Comparison of ENCODE assay signal across 11 cellular contexts in the genomic region with DNA sequence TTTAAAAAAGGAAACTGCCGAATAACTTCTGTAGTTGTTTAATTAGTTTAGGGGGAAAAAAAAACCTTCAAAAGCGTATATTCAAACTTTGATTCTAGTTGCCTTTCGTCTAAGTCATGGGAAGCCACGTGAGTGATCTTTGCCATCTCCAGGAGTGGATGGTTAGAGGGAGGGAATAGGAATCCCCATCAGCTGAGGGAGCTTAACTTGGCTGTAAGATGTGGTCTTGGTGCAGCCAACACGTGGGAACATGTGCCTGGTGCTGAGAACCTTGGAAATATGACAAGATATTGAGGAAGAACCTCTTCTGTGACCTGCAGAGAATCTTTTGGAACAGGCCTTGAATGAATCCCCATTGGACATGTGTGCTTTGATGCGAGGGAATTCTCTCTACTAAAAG. TPM values are rescaled to one million over a fixed set of nuclear protein-coding genes. Genes with fewer than 3 reads are reported as not detected.
DNase-seq lines count a peak whose midpoint lies in the region; ATAC-seq and TF ChIP-seq lines count a peak whose summit lies in the region.
"Had no signal": no experiment of that assay in that cellular context is flagged by ENCODE, and none has a peak within 500 bp of the region (broad histone marks: within the 10 kb centered on the region; RNA-seq: fewer than 3 reads in every experiment).

No MANE protein-coding gene starts in this region.

- TF ChIP-seq POLR2A in vagina (IDR thresholded peaks at IDR 0.05), result no peak

- ATAC-seq in activated naive CD8-positive, alpha-beta T cell treated with anti-CD3 and anti-CD28 coated beads, Interleukin-2, amount 10 ng/mL, durations not matched to agents 7 days and 5 days (ENCODE audit: low read depth), result no peak
- ATAC-seq in naive thymus-derived CD8-positive, alpha-beta T cell, result no peak
- ATAC-seq in activated T-cell treated with anti-CD3 and anti-CD28 coated beads, Interleukin-2, amount 50 U/mL, for 4 hours, result no peak

- no peak for DNase-seq in activated naive CD8-positive, alpha-beta T cell treated with anti-CD3 and anti-CD28 coated beads, Interleukin-2, amount 10 ng/mL, durations not matched to agents 7 days and 5 days
- DNase-seq in activated naive CD8-positive, alpha-beta T cell treated with anti-CD3 and anti-CD28 coated beads for 36 hours, result no peak
- DNase-seq in epidermal melanocyte (ENCODE audit: insufficient read length, low spot score) (peak; percentile 37), vagina (ENCODE audit: extremely low spot score in 2 of 2) (no peak), NCI-H2029 (lab: John Stamatoyannopoulos, UW) (no peak)
- no peak for DNase-seq in naive thymus-derived CD8-positive, alpha-beta T cell
- DNase-seq in activated CD4-positive, alpha-beta T cell treated with anti-CD3 and anti-CD28 coated beads, Interleukin-2, amount 50 U/mL, for 1 hour, result no peak
- DNase-seq in activated T-cell treated with anti-CD3 and anti-CD28 coated beads, Interleukin-2, amount 50 U/mL, for 4 hours, result no peak
- DNase-seq: activated CD4-positive, CD25-positive, alpha-beta regulatory T cell; NCI-H1694 treated with DMSO at 0.1 percent for 48 hours had no signal

- H3K27ac Mint-ChIP-seq in activated naive CD8-positive, alpha-beta T cell treated with anti-CD3 and anti-CD28 coated beads, Interleukin-2, amount 10 ng/mL, durations not matched to agents 7 days and 5 days, result no peak overlapping the region
- H3K27ac Mint-ChIP-seq in activated naive CD8-positive, alpha-beta T cell treated with anti-CD3 and anti-CD28 coated beads for 36 hours, result no peak overlapping the region
- peak overlapping the region in 1 of 10 donors; percentile 83 for H3K27ac Mint-ChIP-seq in naive thymus-derived CD8-positive, alpha-beta T cell

- intact Hi-C loops in vagina (cut with DNase I), result loop anchor here (5.0 kb wide), 1 partner anchor 38 kb away; no protein-coding TSS in a partner anchor

- POLR2A ChIA-PET in activated naive CD8-positive, alpha-beta T cell treated with anti-CD3 and anti-CD28 coated beads, Interleukin-2, amount 10 ng/mL, durations not matched to agents 7 days and 5 days (lab: Charles Lee), result interaction anchor here (1.1 kb wide), 1 partner anchor 200 kb away, joined by 3 read pairs; no protein-coding TSS in a partner anchor
- POLR2A ChIA-PET in naive thymus-derived CD8-positive, alpha-beta T cell (lab: Charles Lee), result no interaction called here

- peak overlapping the region; percentile 31 for H3K4me3 Mint-ChIP-seq in activated naive CD8-positive, alpha-beta T cell treated with anti-CD3 and anti-CD28 coated beads, Interleukin-2, amount 10 ng/mL, durations not matched to agents 7 days and 5 days
- H3K4me3 Mint-ChIP-seq in activated naive CD8-positive, alpha-beta T cell treated with anti-CD3 and anti-CD28 coated beads for 36 hours, result no peak overlapping the region
- peak overlapping the region in 8 of 10 donors; percentile 54 to 84 (median 76) for H3K4me3 Mint-ChIP-seq in naive thymus-derived CD8-positive, alpha-beta T cell
- H3K4me3 Mint-ChIP-seq in activated T-cell treated with anti-CD3 and anti-CD28 coated beads, Interleukin-2, amount 50 U/mL, for 4 hours, result no peak overlapping the region

- peak overlapping the region in 1 of 2 donors; percentile 91 for H3K4me3 ChIP-seq in vagina

- H3K36me3 Mint-ChIP-seq in activated naive CD8-positive, alpha-beta T cell treated with anti-CD3 and anti-CD28 coated beads, Interleukin-2, amount 10 ng/mL, durations not matched to agents 7 days and 5 days, result no peaks in the 10 kb centered on the region
- H3K36me3 Mint-ChIP-seq in activated naive CD8-positive, alpha-beta T cell treated with anti-CD3 and anti-CD28 coated beads for 36 hours, result no peaks in the 10 kb centered on the region
- H3K36me3 Mint-ChIP-seq in naive thymus-derived CD8-positive, alpha-beta T cell, result no peaks in the 10 kb centered on the region
- no peaks in the 10 kb centered on the region for H3K36me3 Mint-ChIP-seq in activated T-cell treated with anti-CD3 and anti-CD28 coated beads, Interleukin-2, amount 50 U/mL, for 4 hours (ENCODE audit: insufficient read depth)

- H3K27me3 Mint-ChIP-seq in activated naive CD8-positive, alpha-beta T cell treated with anti-CD3 and anti-CD28 coated beads, Interleukin-2, amount 10 ng/mL, durations not matched to agents 7 days and 5 days, result peaks cover 50% of the 10 kb centered on the region
- peaks cover 69% of the 10 kb centered on the region for H3K27me3 Mint-ChIP-seq in activated naive CD8-positive, alpha-beta T cell treated with anti-CD3 and anti-CD28 coated beads for 36 hours
- peaks cover 34 to 68% (median 42%) of the 10 kb centered on the region in 5 donors for H3K27me3 Mint-ChIP-seq in naive thymus-derived CD8-positive, alpha-beta T cell
- peaks cover 39% of the 10 kb centered on the region for H3K27me3 Mint-ChIP-seq in activated T-cell treated with anti-CD3 and anti-CD28 coated beads, Interleukin-2, amount 50 U/mL, for 4 hours (ENCODE audit: low read depth)

- peaks cover 39% of the 10 kb centered on the region for H3K4me1 ChIP-seq in vagina

- TF ChIP-seq CTCF in vagina (IDR thresholded peaks at IDR 0.05), result no peak

- H3K9me3 Mint-ChIP-seq in activated naive CD8-positive, alpha-beta T cell treated with anti-CD3 and anti-CD28 coated beads, Interleukin-2, amount 10 ng/mL, durations not matched to agents 7 days and 5 days, result no peaks in the 10 kb centered on the region
- no peaks in the 10 kb centered on the region for H3K9me3 Mint-ChIP-seq in activated naive CD8-positive, alpha-beta T cell treated with anti-CD3 and anti-CD28 coated beads for 36 hours
- no peaks in the 10 kb centered on the region for H3K9me3 Mint-ChIP-seq in naive thymus-derived CD8-positive, alpha-beta T cell
- no peaks in the 10 kb centered on the region for H3K9me3 Mint-ChIP-seq in activated T-cell treated with anti-CD3 and anti-CD28 coated beads, Interleukin-2, amount 50 U/mL, for 4 hours

- no peaks in the 10 kb centered on the region for H3K9me3 ChIP-seq in vagina
- H3K9me3 ChIP-seq: thyroid gland had no signal

- H3K4me1 Mint-ChIP-seq in activated naive CD8-positive, alpha-beta T cell treated with anti-CD3 and anti-CD28 coated beads, Interleukin-2, amount 10 ng/mL, durations not matched to agents 7 days and 5 days, result peaks cover 9% of the 10 kb centered on the region
- peaks cover 5% of the 10 kb centered on the region for H3K4me1 Mint-ChIP-seq in activated naive CD8-positive, alpha-beta T cell treated with anti-CD3 and anti-CD28 coated beads for 36 hours
- peaks cover 4 to 11% (median 9%) of the 10 kb centered on the region in 4 donors for H3K4me1 Mint-ChIP-seq in naive thymus-derived CD8-positive, alpha-beta T cell
- H3K4me1 Mint-ChIP-seq in activated T-cell treated with anti-CD3 and anti-CD28 coated beads, Interleukin-2, amount 50 U/mL, for 4 hours (ENCODE audit: low read depth), result peaks cover 7% of the 10 kb centered on the region

- no peaks in the 10 kb centered on the region for H3K36me3 ChIP-seq in vagina
- H3K36me3 ChIP-seq: thyroid gland had no signal

- peak overlapping the region; percentile 98 for H3K27ac ChIP-seq in vagina

- no peaks in the 10 kb centered on the region for H3K27me3 ChIP-seq in vagina
- H3K27me3 ChIP-seq: thyroid gland had no signal

RNA-seq across cellular contexts. Expression of gene BACE2, which starts 1.7 kb away (rescaled TPM):
- 1 to 10 TPM; 5.1 to 5.2 TPM for total RNA-seq in activated naive CD8-positive, alpha-beta T cell treated with anti-CD3 and anti-CD28 coated beads, Interleukin-2, amount 10 ng/mL, durations not matched to agents 7 days and 5 days
- 1 to 10 TPM; 1.8 to 2.0 TPM for total RNA-seq in activated naive CD8-positive, alpha-beta T cell treated with anti-CD3 and anti-CD28 coated beads for 36 hours
- 1 to 10 TPM; 1.4 to 2.0 TPM for total RNA-seq in naive thymus-derived CD8-positive, alpha-beta T cell
- polyA plus RNA-seq in naive thymus-derived CD8-positive, alpha-beta T cell, result 1 to 10 TPM in 1 of 3 donors, under 1 TPM in 1, not detected in 1; 0.27 to 2.9 TPM
- total RNA-seq in vagina, result 43.7 TPM
- total RNA-seq in activated T-cell treated with anti-CD3 and anti-CD28 coated beads, Interleukin-2, amount 50 U/mL, for 4 hours, result under 1 TPM; 0.32 to 0.53 (median 0.38) TPM

Comparison
In these comparisons a context has a peak if more than half of its experiments do, and no peak if none do; other contexts are left out.
1. H3K4me3 Mint-ChIP-seq: peak in activated naive CD8-positive, alpha-beta T cell treated with anti-CD3 and anti-CD28 coated beads, Interleukin-2, amount 10 ng/mL, durations not matched to agents 7 days and 5 days (single experiment) and naive thymus-derived CD8-positive, alpha-beta T cell (8 of 10); none in activated naive CD8-positive, alpha-beta T cell treated with anti-CD3 and anti-CD28 coated beads for 36 hours (single experiment) and activated T-cell treated with anti-CD3 and anti-CD28 coated beads, Interleukin-2, amount 50 U/mL, for 4 hours (single experiment).